ENCODE assay signal across 25 cellular contexts in genomic region chr2:156536534-156536933, GRCh38.
DNase-seq lines count a peak whose midpoint lies in the region; ATAC-seq, FAIRE-seq and TF ChIP-seq lines count a peak whose summit lies in the region.
"Had no signal": no experiment of that assay in that cellular context is flagged by ENCODE, and none has a peak within 500 bp of the region (broad histone marks: within the 10 kb centered on the region; RNA-seq: fewer than 3 reads in every experiment).

No MANE protein-coding gene starts in this region.

- H3K9ac ChIP-seq in HepG2 (ENCODE audit: insufficient read depth, low read depth, low read length): no peak overlapping the region

- H2AFZ ChIP-seq in HepG2 (ENCODE audit: low read length): no peak overlapping the region

- no peak overlapping the region for H3K4me3 ChIP-seq in HepG2 (replicated peaks in 1 of 3; ENCODE audit: insufficient read depth in 1 of 3, low read depth in 2 of 3, low read length in 3 of 3)
- no peak overlapping the region for H3K4me3 ChIP-seq in right lobe of liver
- H3K4me3 ChIP-seq: adrenal gland, cardiac muscle cell had no signal

- no peaks in the 10 kb centered on the region for H3K9me3 Mint-ChIP-seq in activated naive CD8-positive, alpha-beta T cell treated with anti-CD3 and anti-CD28 coated beads, Interleukin-2, amount 50 U/mL, for 24 hours
- H3K9me3 Mint-ChIP-seq in activated CD4-positive, alpha-beta T cell treated with anti-CD3 and anti-CD28 coated beads for 36 hours (ENCODE audit: low read depth): no peaks in the 10 kb centered on the region
- H3K9me3 Mint-ChIP-seq: activated CD8-positive, alpha-beta T cell treated with anti-CD3 and anti-CD28 coated beads for 36 hours had no signal

- BruUV-seq in HepG2 (replicated peaks; lab: Mats Ljungman, UMichigan): no TSS peak

- ATAC-seq in HepG2 (no peak), right lobe of liver (no peak), HG03432 (IDR thresholded peaks at IDR 0.05; ENCODE audit: unreplicated experiment) (no peak), GM18520 (IDR thresholded peaks at IDR 0.05; ENCODE audit: unreplicated experiment) (no peak), HG03139 (IDR thresholded peaks at IDR 0.05; ENCODE audit: unreplicated experiment) (no peak)
- no peak for ATAC-seq in activated naive CD8-positive, alpha-beta T cell treated with anti-CD3 and anti-CD28 coated beads, Interleukin-2, amount 50 U/mL, for 24 hours
- ATAC-seq in activated CD4-positive, alpha-beta T cell treated with anti-CD3 and anti-CD28 coated beads for 36 hours: no peak
- ATAC-seq: activated CD8-positive, alpha-beta T cell treated with anti-CD3 and anti-CD28 coated beads for 36 hours; Right ventricle myocardium inferior had no signal

- in situ Hi-C loops in HepG2 (cut with HindIII; ENCODE audit: extremely low pct_ligation_motif_present, low pct_unique_long_range_greater_than_20kb): no loop called here

- H3K4me1 ChIP-seq in HepG2 (ENCODE audit: insufficient read depth, low read length) (no peaks in the 10 kb centered on the region), right lobe of liver (no peaks in the 10 kb centered on the region)
- H3K4me1 ChIP-seq: adrenal gland had no signal

- TF ChIP-seq CTCF in HepG2 (CRISPR knock-in tag; IDR thresholded peaks at IDR 0.05): no peak
- TF ChIP-seq CTCF in right lobe of liver (IDR thresholded peaks at IDR 0.05): no peak

- no peak overlapping the region for H3K4me2 ChIP-seq in HepG2 (ENCODE audit: low read depth, low read length)

- H3K9me3 ChIP-seq in HepG2 (ENCODE audit: low read length): no peaks in the 10 kb centered on the region
- H3K9me3 ChIP-seq in right lobe of liver: no peaks in the 10 kb centered on the region
- H3K9me3 ChIP-seq: adrenal gland had no signal

- peak overlapping the region; percentile 11 for H3K27ac Mint-ChIP-seq in activated naive CD8-positive, alpha-beta T cell treated with anti-CD3 and anti-CD28 coated beads, Interleukin-2, amount 50 U/mL, for 24 hours
- no peak overlapping the region for H3K27ac Mint-ChIP-seq in activated CD4-positive, alpha-beta T cell treated with anti-CD3 and anti-CD28 coated beads for 36 hours
- H3K27ac Mint-ChIP-seq: activated CD8-positive, alpha-beta T cell treated with anti-CD3 and anti-CD28 coated beads for 36 hours; progenitor cell of endocrine pancreas had no signal

- H3K27me3 Mint-ChIP-seq in activated naive CD8-positive, alpha-beta T cell treated with anti-CD3 and anti-CD28 coated beads, Interleukin-2, amount 50 U/mL, for 24 hours: no peaks in the 10 kb centered on the region
- no peaks in the 10 kb centered on the region for H3K27me3 Mint-ChIP-seq in activated CD4-positive, alpha-beta T cell treated with anti-CD3 and anti-CD28 coated beads for 36 hours
- H3K27me3 Mint-ChIP-seq: activated CD8-positive, alpha-beta T cell treated with anti-CD3 and anti-CD28 coated beads for 36 hours; progenitor cell of endocrine pancreas had no signal

- TF ChIP-seq EP300 in HepG2 (IDR thresholded peaks at IDR 0.05; ENCODE audit: low read depth in 2 of 2, low read length in 2 of 2) (no peak), HepG2 (CRISPR knock-in tag; IDR thresholded peaks at IDR 0.05; ENCODE audit: borderline replicate concordance) (no peak)

- H3K27me3 ChIP-seq in HepG2 (ENCODE audit: control insufficient read depth in 1 of 2, insufficient read depth in 2 of 2, low read length in 2 of 2) (no peaks in the 10 kb centered on the region), right lobe of liver (no peaks in the 10 kb centered on the region)
- H3K27me3 ChIP-seq: adrenal gland, cardiac muscle cell had no signal

- H3K4me3 Mint-ChIP-seq in activated naive CD8-positive, alpha-beta T cell treated with anti-CD3 and anti-CD28 coated beads, Interleukin-2, amount 50 U/mL, for 24 hours: no peak overlapping the region
- no peak overlapping the region for H3K4me3 Mint-ChIP-seq in activated CD4-positive, alpha-beta T cell treated with anti-CD3 and anti-CD28 coated beads for 36 hours
- H3K4me3 Mint-ChIP-seq: activated CD8-positive, alpha-beta T cell treated with anti-CD3 and anti-CD28 coated beads for 36 hours; neural crest cell had no signal

- H4K20me1 ChIP-seq in HepG2 (ENCODE audit: insufficient read depth, low read length): no peaks in the 10 kb centered on the region

- H3K36me3 Mint-ChIP-seq in activated naive CD8-positive, alpha-beta T cell treated with anti-CD3 and anti-CD28 coated beads, Interleukin-2, amount 50 U/mL, for 24 hours (ENCODE audit: low read depth): peaks cover 18% of the 10 kb centered on the region
- H3K36me3 Mint-ChIP-seq in activated CD4-positive, alpha-beta T cell treated with anti-CD3 and anti-CD28 coated beads for 36 hours (ENCODE audit: low read depth): peaks cover 3% of the 10 kb centered on the region

- H3K4me1 Mint-ChIP-seq in activated naive CD8-positive, alpha-beta T cell treated with anti-CD3 and anti-CD28 coated beads, Interleukin-2, amount 50 U/mL, for 24 hours: peaks cover 39% of the 10 kb centered on the region
- H3K4me1 Mint-ChIP-seq in activated CD4-positive, alpha-beta T cell treated with anti-CD3 and anti-CD28 coated beads for 36 hours: peaks cover 36% of the 10 kb centered on the region

- no peaks in the 10 kb centered on the region for H3K36me3 ChIP-seq in HepG2 (replicated peaks in 1 of 2; ENCODE audit: control insufficient read depth in 1 of 2, insufficient read depth in 2 of 2, low read length in 2 of 2)
- no peaks in the 10 kb centered on the region for H3K36me3 ChIP-seq in right lobe of liver
- H3K36me3 ChIP-seq: adrenal gland, cardiac muscle cell had no signal

- no peak overlapping the region for H3K27ac ChIP-seq in HepG2 (ENCODE audit: extremely low read length, insufficient read depth, low read length)
- no peak overlapping the region for H3K27ac ChIP-seq in right lobe of liver
- H3K27ac ChIP-seq: adrenal gland, cardiac muscle cell had no signal

- TF ChIP-seq POLR2A in HepG2 (IDR thresholded peaks at IDR 0.05; ENCODE audit: insufficient read depth in 1 of 2, low read depth in 2 of 2, low read length in 2 of 2) (no peak), right lobe of liver (IDR thresholded peaks at IDR 0.05) (no peak)

- POLR2A ChIA-PET in HepG2 (lab: Yijun Ruan, JAX): no interaction called here
- POLR2A ChIA-PET in activated CD4-positive, alpha-beta T cell treated with anti-CD3 and anti-CD28 coated beads for 36 hours (lab: Charles Lee): no interaction called here

- FAIRE-seq in HepG2 (lab: Jason Lieb, UNC): no peak
- FAIRE-seq: kidney had no signal

- no peak for DNase-seq in HepG2 (ENCODE audit: low spot score)
- no peak for DNase-seq in right lobe of liver
- DNase-seq in activated naive CD8-positive, alpha-beta T cell treated with anti-CD3 and anti-CD28 coated beads, Interleukin-2, amount 50 U/mL, for 24 hours: no peak
- peak; percentile 5 for DNase-seq in iris pigment epithelial cell (ENCODE audit: low read depth)
- no peak for DNase-seq in activated CD4-positive, alpha-beta T cell treated with anti-CD3 and anti-CD28 coated beads for 36 hours
- DNase-seq: activated gamma-delta T cell; activated T-cell treated with anti-CD3 and anti-CD28 coated beads for 4 hours; adrenal gland; DMS79; GF-D8; GOT3; Kasumi-1; kidney; NCI-H1694; NCI-H2171 treated with DMSO at 0.1 percent for 48 hours; NCI-H526; stimulated activated CD8-positive, alpha-beta memory T cell treated with anti-CD3 and anti-CD28 coated beads, Interleukin-4, amount 100 ng/mL, for 48 hours had no signal

- CTCF ChIA-PET in HepG2 (lab: Yijun Ruan, JAX; ENCODE audit: low intra/inter-chr PET ratio, low total read pairs): no interaction called here
- CTCF ChIA-PET in activated CD4-positive, alpha-beta T cell treated with anti-CD3 and anti-CD28 coated beads for 36 hours (lab: Charles Lee): no interaction called here

- intact Hi-C loops in HepG2 (cut with micrococcal nuclease; ENCODE audit: unreplicated experiment): no loop called here
- intact Hi-C loops in right lobe of liver (cut with DNase I): no loop called here
- intact Hi-C loops in activated CD4-positive, alpha-beta T cell treated with anti-CD3 and anti-CD28 coated beads for 36 hours (cut with DNase I, micrococcal nuclease): no loop called here

- WGBS in HepG2 (ENCODE audit: low lambda C conversion rate): 19% methylated on average over 2 of the region's 2 CpGs
- 89% methylated on average over 2 of the region's 2 CpGs for WGBS in right lobe of liver (ENCODE audit: insufficient coverage, low coverage, low lambda C conversion rate, missing lambda C conversion rate)

- TF ChIP-seq RAD21 in HepG2 (CRISPR knock-in tag; IDR thresholded peaks at IDR 0.05): no peak

- no peaks in the 10 kb centered on the region for H3K79me2 ChIP-seq in HepG2 (ENCODE audit: insufficient read depth, low read length)

TF ChIP-seq in HepG2, 621 proteins besides CTCF, POLR2A, EP300 and RAD21:
- TF ChIP-seq MAFK (conservative IDR thresholded peaks at IDR 0.05 in 1 of 2, IDR thresholded peaks at IDR 0.05 in 1 of 2; ENCODE audit: low read length in 2 of 2): peak; percentile 48 to 73; a peak in 2 of 4 replicates
- TF ChIP-seq HDAC1 (CRISPR knock-in tag; IDR thresholded peaks at IDR 0.05): no peak
- 0 out of 2 replicates have a peak, but pooled peaks have one; percentile 30 for TF ChIP-seq MAFF (IDR thresholded peaks at IDR 0.05; ENCODE audit: low read depth, low read length)
- TF ChIP-seq ZNF282 (IDR thresholded peaks at IDR 0.05; ENCODE audit: partially characterized antibody): no peak
- TF ChIP-seq FOXP1 (IDR thresholded peaks at IDR 0.05): no peak
- TF ChIP-seq FOXP1 (CRISPR knock-in tag; IDR thresholded peaks at IDR 0.05): no peak
- TF ChIP-seq FLYWCH1 (CRISPR knock-in tag; IDR thresholded peaks at IDR 0.05): no peak
- no peak for TF ChIP-seq BCL3 (CRISPR knock-in tag; IDR thresholded peaks at IDR 0.05)
